ENCODE assay signal across 9 cellular contexts in genomic region chr16:31179153-31179746, GRCh38. TPM values are rescaled to one million over a fixed set of nuclear protein-coding genes. Genes with fewer than 3 reads are reported as not detected.
DNase-seq lines count a peak whose midpoint lies in the region; ATAC-seq and TF ChIP-seq lines count a peak whose summit lies in the region.
"Had no signal": no experiment of that assay in that cellular context is flagged by ENCODE, and none has a peak within 500 bp of the region (broad histone marks: within the 10 kb centered on the region; RNA-seq: fewer than 3 reads in every experiment).

No MANE protein-coding gene starts in this region.

- TF ChIP-seq POLR2A in GM18505 (IDR thresholded peaks at IDR 0.05; ENCODE audit: borderline replicate concordance, extremely low read depth, insufficient read depth, insufficient read length), result no peak

- ATAC-seq in GM18505 (IDR thresholded peaks at IDR 0.05; ENCODE audit: unreplicated experiment), result peak; percentile 3
- peak; percentile 1 for ATAC-seq in HG03066 (IDR thresholded peaks at IDR 0.05; ENCODE audit: low read depth, unreplicated experiment)
- peak; percentile 9 for ATAC-seq in left colon
- no peak for ATAC-seq in thoracic aorta (ENCODE audit: insufficient number of reproducible peaks, low FRiP score, low read depth)

- H3K4me1 ChIP-seq in thoracic aorta (ENCODE audit: control insufficient read depth in 1 of 2, low read depth in 2 of 2), result peaks cover 25 to 39% of the 10 kb centered on the region in 2 donors

- H3K4me3 ChIP-seq in thoracic aorta, result peak overlapping the region; percentile 99

- 3 to 4% (median 3%) methylated on average over 29 of the region's 29 CpGs for WGBS in adipose tissue, 3 donors

- TF ChIP-seq CTCF in thoracic aorta (IDR thresholded peaks at IDR 0.05), result no peak

- no peaks in the 10 kb centered on the region for H3K9me3 ChIP-seq in thoracic aorta

- no peaks in the 10 kb centered on the region for H3K27me3 ChIP-seq in thoracic aorta (replicated peaks; ENCODE audit: insufficient read depth)

- H3K27ac ChIP-seq in adipose tissue (ENCODE audit: low read depth, low read length) (peak overlapping the region; percentile 98), thoracic aorta (peak overlapping the region; percentile 97)

- H3K36me3 ChIP-seq in thoracic aorta, result peaks cover 15% of the 10 kb centered on the region

- intact Hi-C loops in left colon (cut with DNase I, micrococcal nuclease), result no loop called here

- DNase-seq in left colon (no peak), thoracic aorta (ENCODE audit: low spot score) (no peak), SHP77 treated with DMSO at 0.1 percent for 48 hours (lab: John Stamatoyannopoulos, UW) (no peak), putamen (ENCODE audit: low spot score) (no peak), HUDEP-2 (lab: John Stamatoyannopoulos, UW; ENCODE audit: unreplicated experiment in 76 of 76) (no peak)

RNA-seq across cellular contexts. Expression of gene FUS, which starts 0.7 kb away (rescaled TPM):
- 100 to 1,000 TPM in 2 of 3 donors, 10 to 100 TPM in 1; 79.6 to 236 (median 213) TPM for polyA plus RNA-seq in adipose tissue
- 100 to 1,000 TPM; 158 to 173 TPM for total RNA-seq in left colon
- total RNA-seq in thoracic aorta, result 100 to 1,000 TPM in 1 of 2 donors, 10 to 100 TPM in 1; 63.9 to 141 TPM

RNA-seq across cellular contexts. Expression of gene PYCARD, which starts 23.3 kb away (rescaled TPM):
- 10 to 100 TPM; 12.2 to 50.5 (median 25.8) TPM for polyA plus RNA-seq in adipose tissue
- total RNA-seq in left colon, result 10 to 100 TPM; 83.0 to 93.8 TPM
- 10 to 100 TPM; 19.2 to 23.0 TPM for total RNA-seq in thoracic aorta

RNA-seq across cellular contexts. Expression of gene PRSS36, which starts 29.4 kb away (rescaled TPM):
- polyA plus RNA-seq in adipose tissue, result 1 to 10 TPM; 2.4 to 3.8 (median 3.4) TPM
- 1 to 10 TPM; 8.1 to 9.7 TPM for total RNA-seq in left colon
- 10 to 100 TPM in 1 of 2 donors, 1 to 10 TPM in 1; 1.3 to 14.8 TPM for total RNA-seq in thoracic aorta

RNA-seq across cellular contexts. Expression of gene TRIM72, which starts 34.7 kb away (rescaled TPM):
- under 1 TPM; 0.09 to 0.12 (median 0.11) TPM for polyA plus RNA-seq in adipose tissue
- not detected for total RNA-seq in left colon
- under 1 TPM in 1 of 2 donors, not detected in 1; 0.07 TPM for total RNA-seq in thoracic aorta

RNA-seq across cellular contexts. Expression of gene PYDC1, which starts 37.7 kb away (rescaled TPM):
- polyA plus RNA-seq in adipose tissue, result not detected
- not detected for total RNA-seq in left colon
- total RNA-seq in thoracic aorta, result not detected
- total RNA-seq: SK-MEL-5 had no signal
